In the genomic region with DNA sequence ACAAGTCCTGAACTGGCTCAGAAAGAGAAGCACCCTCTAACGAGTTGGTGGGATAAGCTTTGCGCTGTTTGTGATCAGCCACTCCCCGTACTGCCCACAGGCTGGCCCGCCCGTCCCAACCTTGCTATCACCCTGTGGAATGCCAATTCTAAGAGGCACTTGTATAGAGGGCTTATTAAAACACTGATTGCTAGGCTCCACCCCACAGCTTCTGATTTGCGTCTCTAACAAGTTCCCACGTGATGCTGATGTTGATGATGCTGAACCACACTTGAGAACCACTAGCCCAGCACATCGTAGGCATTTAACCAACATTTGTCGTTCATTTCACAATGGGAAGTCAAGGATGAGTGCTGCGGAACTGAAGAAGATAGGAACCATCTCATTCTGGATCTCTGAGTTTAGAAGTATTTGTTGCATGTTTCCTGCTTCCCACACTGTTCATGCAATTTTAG, we compare ENCODE assay signal across 11 cellular contexts. TPM values are rescaled to one million over a fixed set of nuclear protein-coding genes. Genes with fewer than 3 reads are reported as not detected.
DNase-seq lines count a peak whose midpoint lies in the region; ATAC-seq and TF ChIP-seq lines count a peak whose summit lies in the region.
"Had no signal": no experiment of that assay in that cellular context is flagged by ENCODE, and none has a peak within 500 bp of the region (broad histone marks: within the 10 kb centered on the region; RNA-seq: fewer than 3 reads in every experiment).

No MANE protein-coding gene starts in this region.

- H3K36me3 ChIP-seq in endodermal cell (ENCODE audit: control insufficient read depth, insufficient read depth, low read length) (no peaks in the 10 kb centered on the region), breast epithelium (no peaks in the 10 kb centered on the region)

- peak; percentile 10 for DNase-seq in stimulated activated CD8-positive, alpha-beta memory T cell treated with anti-CD3 and anti-CD28 coated beads, Interleukin-12 subunit alpha, Interleukin-12 subunit beta, amount 100 ng/mL, for 4 hours (ENCODE audit: low read depth)
- DNase-seq in stimulated activated CD8-positive, alpha-beta memory T cell treated with anti-CD3 and anti-CD28 coated beads, Interleukin-4, amount 100 ng/mL, for 48 hours = no peak
- no peak for DNase-seq in T-helper 17 cell
- no peak for DNase-seq in left lobe of liver (ENCODE audit: low spot score)
- no peak for DNase-seq in endodermal cell
- no peak for DNase-seq in RPMI8226
- DNase-seq in breast epithelium (ENCODE audit: low spot score in 2 of 2) = no peak
- DNase-seq: CD4-positive, alpha-beta memory T cell; stimulated activated CD4-positive, alpha-beta T cell treated with anti-CD3 and anti-CD28 coated beads, Interleukin-15, amount 100 ng/mL, for 24 hours had no signal

- H3K27ac ChIP-seq in endodermal cell (ENCODE audit: low read depth, low read length) (no peak overlapping the region), breast epithelium (no peak overlapping the region)
- H3K27ac ChIP-seq: VCaP had no signal

- H3K27me3 ChIP-seq in endodermal cell (ENCODE audit: control insufficient read depth, insufficient read depth, low read length, poor library complexity, severe bottlenecking) (no peaks in the 10 kb centered on the region), breast epithelium (no peaks in the 10 kb centered on the region)

- H3K4me1 Mint-ChIP-seq in T-helper 17 cell = peaks cover 21% of the 10 kb centered on the region
- H3K4me1 Mint-ChIP-seq in endodermal cell = peaks cover 40% of the 10 kb centered on the region

- no peak for TF ChIP-seq POLR2A in breast epithelium (IDR thresholded peaks at IDR 0.05)

- H3K9ac ChIP-seq in endodermal cell (ENCODE audit: extremely low read depth, low read length, poor library complexity, severe bottlenecking) = no peak overlapping the region

- intact Hi-C loops in breast epithelium (cut with DNase I; ENCODE audit: low total_unique reads) = loop anchor here (10.0 kb wide), 1 partner anchor 174 kb away; no protein-coding TSS in a partner anchor

- H3K36me3 Mint-ChIP-seq in T-helper 17 cell (ENCODE audit: low read depth) (no peaks in the 10 kb centered on the region), endodermal cell (ENCODE audit: low read depth) (no peaks in the 10 kb centered on the region)
- H3K36me3 Mint-ChIP-seq: CD4-positive, alpha-beta memory T cell had no signal

- no peaks in the 10 kb centered on the region for H3K9me3 Mint-ChIP-seq in endodermal cell
- H3K9me3 Mint-ChIP-seq: CD4-positive, alpha-beta memory T cell had no signal

- WGBS in endodermal cell (ENCODE audit: insufficient coverage in 1 of 2, insufficient read length in 1 of 2), 2 experiments = 93 to 98% methylated on average over 5 to 10 of the region's 10 CpGs

- H3K4me1 ChIP-seq in endodermal cell (ENCODE audit: control insufficient read depth, insufficient read depth, low read length) (peaks cover 10% of the 10 kb centered on the region), breast epithelium (no peaks in the 10 kb centered on the region)

- H3K4me3 Mint-ChIP-seq in T-helper 17 cell = peak overlapping the region; percentile 31
- H3K4me3 Mint-ChIP-seq in endodermal cell = no peak overlapping the region

- no peaks in the 10 kb centered on the region for H3K9me3 ChIP-seq in T-helper 17 cell (ENCODE audit: control insufficient read depth, low read length, poor library complexity, severe bottlenecking)
- H3K9me3 ChIP-seq in endodermal cell (ENCODE audit: control insufficient read depth, low read length) = no peaks in the 10 kb centered on the region
- no peaks in the 10 kb centered on the region for H3K9me3 ChIP-seq in breast epithelium

- H3K27ac Mint-ChIP-seq in T-helper 17 cell (peak overlapping the region; percentile 56), endodermal cell (no peak overlapping the region)

- ATAC-seq in T-helper 17 cell (peak; percentile 37), left lobe of liver (peak; percentile 35), HG02798 (IDR thresholded peaks at IDR 0.05; ENCODE audit: poor library complexity, unreplicated experiment) (no peak)

- TF ChIP-seq CTCF in endodermal cell (conservative IDR thresholded peaks at IDR 0.05) = no peak
- no peak for TF ChIP-seq CTCF in breast epithelium (IDR thresholded peaks at IDR 0.05)

- H3K4me3 ChIP-seq in endodermal cell (ENCODE audit: low read length) (no peak overlapping the region), breast epithelium (no peak overlapping the region)

- peaks cover 1% of the 10 kb centered on the region for H3K27me3 Mint-ChIP-seq in T-helper 17 cell
- H3K27me3 Mint-ChIP-seq in endodermal cell (ENCODE audit: insufficient read depth) = no peaks in the 10 kb centered on the region

RNA-seq across cellular contexts. Expression of a gene that starts 12.7 kb away (rescaled TPM):
- total RNA-seq in T-helper 17 cell (10 to 100 TPM; 22.0 to 28.9 TPM), left lobe of liver (24.3 TPM), endodermal cell (under 1 TPM; 0.82 to 0.90 TPM), breast epithelium (10 to 100 TPM; 25.8 to 35.7 (median 27.5) TPM)
- 0.46 TPM for polyA plus RNA-seq in endodermal cell (2013, experiment 1 of 2)
- polyA plus RNA-seq in endodermal cell (2013, experiment 2 of 2) = 0.91 TPM

Comparison
In these comparisons a context has a peak if more than half of its experiments do, and no peak if none do; other contexts are left out.
1. RNA of a gene that starts 12.7 kb away (total RNA-seq): 22.0 to 28.9 TPM in T-helper 17 cell, 25.8 to 35.7 TPM in breast epithelium and 24.3 TPM in left lobe of liver (single experiment); 0.82 to 0.90 TPM in endodermal cell; every median in the first group is over 10 times any median in the second.